Comparison of ENCODE assay signal across 29 cellular contexts in genomic region chr5:113490317-113490716, GRCh38. TPM values are rescaled to one million over a fixed set of nuclear protein-coding genes. Genes with fewer than 3 reads are reported as not detected.
"Had no signal": no experiment of that assay in that cellular context is flagged by ENCODE, and none has a peak within 500 bp of the region (broad histone marks: within the 10 kb centered on the region; RNA-seq: fewer than 3 reads in every experiment).

No MANE protein-coding gene starts in this region.

- ATAC-seq: gastroesophageal sphincter; heart left ventricle; left lobe of liver; mucosa of descending colon; sciatic nerve; stimulated activated memory B cell treated with anti-CD40 and anti-IgM and Interleukin-4, amounts not matched to agents 10 μg/mL and 1 μg/mL and 100 μg/mL, for 72 hours; stimulated activated naive CD8-positive, alpha-beta T cell treated with anti-CD3 and anti-CD28 coated beads, Interleukin-15, Interleukin-2, amounts not matched to agents 100 U/mL and 50 U/mL, for 24 hours had no signal

- H3K9me3 ChIP-seq: prostate gland had no signal

- H3K27ac Mint-ChIP-seq: memory B cell; mesothelial cell of epicardium; naive B cell; natural killer cell treated with Interleukin-12 subunit alpha and Interleukin-12 subunit beta and Interleukin-15 and Interleukin-18, amount 100 ng/mL, for 72 hours; neural progenitor cell; stimulated activated memory B cell treated with anti-CD40 and anti-IgM and Interleukin-4, amounts not matched to agents 10 μg/mL and 1 μg/mL and 100 μg/mL, for 72 hours had no signal

- H3K36me3 ChIP-seq: esophagus muscularis mucosa, gastroesophageal sphincter, heart left ventricle, neural progenitor cell, prostate gland, right atrium auricular region, thoracic aorta, tibial nerve, upper lobe of left lung had no signal

- H3K79me2 ChIP-seq: hepatocyte had no signal

- H2AFZ ChIP-seq: hepatocyte, neural progenitor cell had no signal

- H3K4me2 ChIP-seq: hepatocyte, neural progenitor cell had no signal

- H3K27me3 ChIP-seq: foreskin keratinocyte, right atrium auricular region had no signal

- FAIRE-seq: kidney, urothelium cell line had no signal

- H3K4me3 Mint-ChIP-seq: memory B cell; stimulated activated memory B cell treated with anti-CD40 and anti-IgM and Interleukin-4, amounts not matched to agents 10 μg/mL and 1 μg/mL and 100 μg/mL, for 72 hours had no signal

- H3K9ac ChIP-seq: neural progenitor cell had no signal

- H3K4me1 ChIP-seq: prostate gland had no signal

- H3K27ac ChIP-seq: dorsolateral prefrontal cortex, esophagus muscularis mucosa, foreskin keratinocyte, gastroesophageal sphincter, heart left ventricle, hepatocyte, neural progenitor cell, prostate gland, right atrium auricular region, thoracic aorta, upper lobe of left lung had no signal

- H3K4me1 Mint-ChIP-seq: neural progenitor cell had no signal

- DNase-seq: dorsolateral prefrontal cortex; effector CD4-positive, alpha-beta T cell; foreskin keratinocyte; heart left ventricle; kidney; mucosa of descending colon; naive B cell; stimulated activated CD4-positive, alpha-beta T cell treated with anti-CD3 and anti-CD28 coated beads, Interleukin-4, amount 100 ng/mL, for 4 hours; stimulated activated naive CD8-positive, alpha-beta T cell treated with anti-CD3 and anti-CD28 coated beads, Interleukin-15, Interleukin-2, amounts not matched to agents 100 U/mL and 50 U/mL, for 24 hours; substantia nigra; upper lobe of left lung had no signal

- H3K4me3 ChIP-seq: dorsolateral prefrontal cortex, esophagus muscularis mucosa, gastroesophageal sphincter, heart left ventricle, hepatocyte, lung, mucosa of descending colon, neural progenitor cell, prostate gland, right atrium auricular region, thoracic aorta, tibial nerve, upper lobe of left lung had no signal

RNA-seq across cellular contexts. Expression of gene TSSK1B, which starts 55.5 kb away (rescaled TPM):
- total RNA-seq: epithelial cell of proximal tubule; heart left ventricle; hepatocyte; left lobe of liver; liver; natural killer cell treated with Interleukin-12 subunit alpha and Interleukin-12 subunit beta and Interleukin-15 and Interleukin-18, amount 100 ng/mL, for 72 hours; right atrium auricular region; thoracic aorta had no signal
